ENCODE assay signal across 18 cellular contexts in the genomic region with DNA sequence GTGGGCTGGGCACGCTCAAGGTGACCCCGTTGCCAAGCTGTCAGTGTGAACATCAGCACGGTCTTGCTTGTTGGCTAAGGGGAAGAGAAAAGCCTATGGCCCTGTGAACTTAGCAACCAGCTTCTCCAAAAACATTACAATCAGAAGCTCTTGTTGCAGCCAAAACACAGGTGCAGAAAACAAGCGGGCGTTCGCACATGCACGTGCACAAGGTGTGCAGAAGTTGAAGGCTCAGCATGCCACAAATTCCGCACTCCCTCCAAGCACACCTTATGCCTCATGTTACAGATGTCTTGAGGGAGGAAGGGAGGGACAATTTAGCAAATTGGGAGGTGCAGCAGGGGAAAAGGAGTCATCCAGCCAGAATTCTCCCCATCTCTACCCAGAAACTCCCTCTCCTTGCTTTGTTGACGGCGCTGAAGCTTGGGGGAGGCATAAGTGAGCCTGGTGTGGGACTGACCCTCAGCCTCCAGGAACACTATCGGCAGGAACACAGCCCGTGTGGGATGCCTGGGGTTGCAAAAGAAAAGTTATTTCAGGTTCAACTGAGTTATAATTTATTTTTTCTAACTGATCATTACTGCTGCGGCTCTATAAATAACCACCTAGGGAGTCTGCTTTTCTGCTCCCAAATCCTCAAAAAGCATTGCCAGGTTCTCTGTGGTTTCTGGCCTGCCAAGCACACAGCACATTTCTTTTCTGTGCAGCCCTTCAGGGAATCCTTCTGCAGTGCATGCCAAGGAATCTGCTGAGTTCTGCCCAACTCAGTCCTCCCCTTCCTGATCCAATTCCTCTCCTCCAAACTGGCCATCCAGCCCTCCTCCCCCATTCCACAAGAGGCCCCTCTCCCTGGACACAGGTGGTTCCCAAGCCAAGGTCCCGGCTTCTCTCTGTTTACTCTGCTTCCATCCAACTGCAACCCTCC.
A peak's percentile ranks its signal among the peaks of the same experiment; 100 is the strongest.
DNase-seq lines count a peak whose midpoint lies in the region; ATAC-seq and TF ChIP-seq lines count a peak whose summit lies in the region.
"Had no signal": no experiment of that assay in that cellular context is flagged by ENCODE, and none has a peak within 500 bp of the region (broad histone marks: within the 10 kb centered on the region; RNA-seq: fewer than 3 reads in every experiment).

No MANE protein-coding gene starts in this region.

- intact Hi-C loops in upper lobe of right lung (cut with DNase I): no loop called here

- DNase-seq in EH (ENCODE audit: low read depth) (peak; percentile 30), RPMI7951 (ENCODE audit: low read depth) (peak; percentile 75), fibroblast of mammary gland (ENCODE audit: low read depth) (peak; percentile 44), osteoblast (ENCODE audit: insufficient read length, low spot score, missing footprints) (peak; percentile 81), upper lobe of right lung (no peak)
- DNase-seq in stimulated activated CD4-positive, alpha-beta T cell treated with anti-CD3 and anti-CD28 coated beads, Interleukin-2, amount 100 ng/mL, for 48 hours: no peak
- no peak for DNase-seq in activated naive CD4-positive, alpha-beta T cell treated with anti-CD3 and anti-CD28 coated beads, Interleukin-2, amount 10 ng/mL, durations not matched to agents 7 days and 5 days
- DNase-seq: activated CD8-positive, alpha-beta memory T cell treated with anti-CD3 and anti-CD28 coated beads for 24 hours; amniotic stem cell; dermis blood vessel endothelial cell; heart right ventricle; NCI-H1105 treated with DMSO at 0.1 percent for 48 hours; NCI-H345; stimulated activated naive CD8-positive, alpha-beta T cell treated with anti-CD3 and anti-CD28 coated beads, Interleukin-15, Interleukin-2, amounts not matched to agents 100 U/mL and 50 U/mL, for 24 hours had no signal

- peaks cover 25% of the 10 kb centered on the region for H3K4me1 ChIP-seq in osteoblast (ENCODE audit: insufficient read depth, low read length)
- H3K4me1 ChIP-seq in upper lobe of right lung: peaks cover 6% of the 10 kb centered on the region

- ATAC-seq in GM21825 (IDR thresholded peaks at IDR 0.05; ENCODE audit: unreplicated experiment): no peak
- no peak for ATAC-seq in upper lobe of right lung
- ATAC-seq: activated T-helper 17 cell treated with anti-CD3 and anti-CD28 coated beads, Interleukin-2, amount 50 U/mL, for 72 hours; stimulated activated naive CD8-positive, alpha-beta T cell treated with anti-CD3 and anti-CD28 coated beads, Interleukin-15, Interleukin-2, amounts not matched to agents 100 U/mL and 50 U/mL, for 24 hours had no signal

- H3K36me3 ChIP-seq in osteoblast (ENCODE audit: insufficient read depth, low read length): no peaks in the 10 kb centered on the region
- no peaks in the 10 kb centered on the region for H3K36me3 ChIP-seq in upper lobe of right lung
- H3K36me3 ChIP-seq: heart right ventricle had no signal

- no peak overlapping the region for H3K27ac Mint-ChIP-seq in activated naive CD4-positive, alpha-beta T cell treated with anti-CD3 and anti-CD28 coated beads, Interleukin-2, amount 10 ng/mL, durations not matched to agents 7 days and 5 days
- H3K27ac Mint-ChIP-seq: activated T-helper 17 cell treated with anti-CD3 and anti-CD28 coated beads, Interleukin-2, amount 50 U/mL, for 72 hours; B cell had no signal

- H3K4me1 Mint-ChIP-seq in activated naive CD4-positive, alpha-beta T cell treated with anti-CD3 and anti-CD28 coated beads, Interleukin-2, amount 10 ng/mL, durations not matched to agents 7 days and 5 days: peaks cover 11% of the 10 kb centered on the region

- peaks cover 16% of the 10 kb centered on the region for H3K36me3 Mint-ChIP-seq in activated naive CD4-positive, alpha-beta T cell treated with anti-CD3 and anti-CD28 coated beads, Interleukin-2, amount 10 ng/mL, durations not matched to agents 7 days and 5 days

- CTCF ChIA-PET in activated naive CD4-positive, alpha-beta T cell treated with anti-CD3 and anti-CD28 coated beads, Interleukin-2, amount 10 ng/mL, durations not matched to agents 7 days and 5 days (lab: Charles Lee): no interaction called here

- H3K27me3 ChIP-seq in osteoblast (ENCODE audit: insufficient read depth, low read length) (no peaks in the 10 kb centered on the region), upper lobe of right lung (no peaks in the 10 kb centered on the region)
- H3K27me3 ChIP-seq: heart right ventricle had no signal

- no peak overlapping the region for H3K4me3 Mint-ChIP-seq in activated naive CD4-positive, alpha-beta T cell treated with anti-CD3 and anti-CD28 coated beads, Interleukin-2, amount 10 ng/mL, durations not matched to agents 7 days and 5 days
- H3K4me3 Mint-ChIP-seq: activated T-helper 17 cell treated with anti-CD3 and anti-CD28 coated beads, Interleukin-2, amount 50 U/mL, for 72 hours; B cell had no signal

- no peaks in the 10 kb centered on the region for H4K20me1 ChIP-seq in osteoblast (ENCODE audit: insufficient read depth, low read length)

- peak overlapping the region; percentile 54 for H3K4me2 ChIP-seq in osteoblast (ENCODE audit: insufficient read depth, low read length)
- H3K4me2 ChIP-seq: KMS-11 had no signal

- H3K27me3 Mint-ChIP-seq in activated naive CD4-positive, alpha-beta T cell treated with anti-CD3 and anti-CD28 coated beads, Interleukin-2, amount 10 ng/mL, durations not matched to agents 7 days and 5 days: peaks cover 4% of the 10 kb centered on the region
- H3K27me3 Mint-ChIP-seq: activated T-helper 17 cell treated with anti-CD3 and anti-CD28 coated beads, Interleukin-2, amount 50 U/mL, for 72 hours had no signal

- no peaks in the 10 kb centered on the region for H3K79me2 ChIP-seq in osteoblast (ENCODE audit: insufficient read depth, low read length)

- no peak for TF ChIP-seq CTCF in fibroblast of mammary gland (conservative IDR thresholded peaks at IDR 0.05; ENCODE audit: control insufficient read depth, insufficient read depth, low read depth, low read length)
- no peak for TF ChIP-seq CTCF in osteoblast (IDR thresholded peaks at IDR 0.05; ENCODE audit: extremely low read depth, low read depth, low read length)
- no peak for TF ChIP-seq CTCF in upper lobe of right lung (IDR thresholded peaks at IDR 0.05)

- H3K4me3 ChIP-seq in fibroblast of mammary gland (ENCODE audit: control insufficient read depth, low read depth, low read length): no peak overlapping the region
- no peak overlapping the region for H3K4me3 ChIP-seq in osteoblast (ENCODE audit: insufficient read depth, low read length)
- H3K4me3 ChIP-seq in upper lobe of right lung: no peak overlapping the region
- H3K4me3 ChIP-seq: heart right ventricle had no signal

- H3K9me3 ChIP-seq in osteoblast (ENCODE audit: low read depth, low read length): no peaks in the 10 kb centered on the region
- no peaks in the 10 kb centered on the region for H3K9me3 ChIP-seq in upper lobe of right lung
- H3K9me3 ChIP-seq: heart right ventricle had no signal

- H3K9me3 Mint-ChIP-seq in activated naive CD4-positive, alpha-beta T cell treated with anti-CD3 and anti-CD28 coated beads, Interleukin-2, amount 10 ng/mL, durations not matched to agents 7 days and 5 days: peaks cover 3% of the 10 kb centered on the region
- H3K9me3 Mint-ChIP-seq: activated T-helper 17 cell treated with anti-CD3 and anti-CD28 coated beads, Interleukin-2, amount 50 U/mL, for 72 hours had no signal

- H3K27ac ChIP-seq in osteoblast (ENCODE audit: low read depth, low read length) (no peak overlapping the region), upper lobe of right lung (no peak overlapping the region)
- H3K27ac ChIP-seq: heart right ventricle, KMS-11 had no signal

- no peak overlapping the region for H2AFZ ChIP-seq in osteoblast (ENCODE audit: low read length)

Comparison
In these comparisons a context has a peak if more than half of its experiments do, and no peak if none do; other contexts are left out.
1. DNase-seq: peak in EH (single experiment), RPMI7951 (single experiment), fibroblast of mammary gland (single experiment) and osteoblast (single experiment); none in upper lobe of right lung (single experiment), stimulated activated CD4-positive, alpha-beta T cell treated with anti-CD3 and anti-CD28 coated beads, Interleukin-2, amount 100 ng/mL, for 48 hours (0 of 2) and activated naive CD4-positive, alpha-beta T cell treated with anti-CD3 and anti-CD28 coated beads, Interleukin-2, amount 10 ng/mL, durations not matched to agents 7 days and 5 days (single experiment).